Comparison of ENCODE assay signal across 8 cellular contexts in genomic region chr1:110829955-110830553, GRCh38. TPM values are rescaled to one million over a fixed set of nuclear protein-coding genes. Genes with fewer than 3 reads are reported as not detected.
DNase-seq lines count a peak whose midpoint lies in the region; ATAC-seq, FAIRE-seq and TF ChIP-seq lines count a peak whose summit lies in the region.

No MANE protein-coding gene starts in this region.

- BruUV-seq in GM12878 (replicated peaks; lab: Mats Ljungman, UMichigan), result no TSS peak

- intact Hi-C loops in activated naive CD4-positive, alpha-beta T cell treated with anti-CD3 and anti-CD28 coated beads for 36 hours (cut with micrococcal nuclease), result loop anchor here (1.0 to 2.0 kb wide), 3 partner anchors 47 to 209 kb away; no protein-coding TSS in a partner anchor
- intact Hi-C loops in GM12878 (cut with micrococcal nuclease; ENCODE audit: unreplicated experiment), result loop anchor here (1.0 kb wide), 1 partner anchor 47 kb away; no protein-coding TSS in a partner anchor

- H3K36me3 ChIP-seq in NT2/D1 (ENCODE audit: insufficient read depth, insufficient read length, low read length) (no peaks in the 10 kb centered on the region), GM12878 (ENCODE audit: control insufficient read depth in 2 of 2, insufficient read depth in 2 of 2, low read length in 1 of 2) (no peaks in the 10 kb centered on the region)

- SMC1A ChIA-PET in GM12878 (lab: Charles Lee; ENCODE audit: uncharacterized antibody, unreplicated experiment), result interaction anchor here (0.6 to 2.3 kb wide), 6 partner anchors 10 to 504 kb away, joined by 3 to 7 read pairs (median 4); partner anchors contain the start of gene CD53

- H3K4me3 ChIP-seq in NT2/D1 (ENCODE audit: insufficient read length, low read depth), result no peak overlapping the region
- H3K4me3 ChIP-seq in GM12878, result no peak overlapping the region

- TF ChIP-seq CTCF in GM12878 (IDR thresholded peaks at IDR 0.05 in 2 of 3, conservative IDR thresholded peaks at IDR 0.05 in 1 of 3; ENCODE audit: control insufficient read depth in 2 of 3, extremely low read depth in 1 of 3, insufficient read depth in 1 of 3, low read depth in 3 of 3, low read length in 3 of 3), result peak; percentile 65 to 89 (median 88)

- H3K4me2 ChIP-seq in GM12878 (ENCODE audit: control insufficient read depth, insufficient read depth), result no peak overlapping the region

- H3K27me3 ChIP-seq in NT2/D1 (ENCODE audit: insufficient read depth, insufficient read length) (no peaks in the 10 kb centered on the region), GM12878 (replicated peaks in 1 of 2; ENCODE audit: control insufficient read depth in 2 of 2, insufficient read depth in 2 of 2, low read length in 1 of 2) (no peaks in the 10 kb centered on the region)

- H3K4me1 ChIP-seq in NT2/D1 (ENCODE audit: insufficient read depth, insufficient read length), result no peaks in the 10 kb centered on the region
- H3K4me1 ChIP-seq in GM12878 (ENCODE audit: control insufficient read depth, insufficient read depth, low read length), result no peaks in the 10 kb centered on the region

- peaks cover 2% of the 10 kb centered on the region for H3K9me3 Mint-ChIP-seq in activated naive CD4-positive, alpha-beta T cell treated with anti-CD3 and anti-CD28 coated beads for 36 hours
- H3K9me3 Mint-ChIP-seq in memory B cell, result no peaks in the 10 kb centered on the region

- ATAC-seq in HG03139 (IDR thresholded peaks at IDR 0.05; ENCODE audit: unreplicated experiment) (peak; percentile 58), GM12878 (peak; percentile 92), memory B cell (ENCODE audit: low read depth) (peak; percentile 88), HG03460 (IDR thresholded peaks at IDR 0.05; ENCODE audit: unreplicated experiment) (no peak)

- TF ChIP-seq RAD21 in GM12878 (IDR thresholded peaks at IDR 0.05; ENCODE audit: insufficient read depth, low read depth, low read length), result peak; percentile 80

- H3K4me1 Mint-ChIP-seq in activated naive CD4-positive, alpha-beta T cell treated with anti-CD3 and anti-CD28 coated beads for 36 hours (ENCODE audit: low read depth), result peaks cover 8% of the 10 kb centered on the region
- peaks cover 27% of the 10 kb centered on the region for H3K4me1 Mint-ChIP-seq in memory B cell

- no peak for TF ChIP-seq POLR2A in GM12878 (IDR thresholded peaks at IDR 0.05; ENCODE audit: low read depth, low read length)

- peak; percentile 36 for DNase-seq in activated naive CD4-positive, alpha-beta T cell treated with anti-CD3 and anti-CD28 coated beads for 36 hours
- no peak for DNase-seq in activated naive CD4-positive, alpha-beta T cell treated with Interleukin-2 at 50 U/mL for 16 hours
- DNase-seq in NT2/D1 (ENCODE audit: low read depth, low spot score) (peak; percentile 51), GM12878 (ENCODE audit: low read depth, low spot score) (peak; percentile 37), memory B cell (ENCODE audit: low spot score in 2 of 2) (peak; percentile 32 to 53), ureter (ENCODE audit: low spot score) (no peak)

- H3K27ac Mint-ChIP-seq in activated naive CD4-positive, alpha-beta T cell treated with anti-CD3 and anti-CD28 coated beads for 36 hours, result no peak overlapping the region
- no peak overlapping the region for H3K27ac Mint-ChIP-seq in memory B cell

- H3K27me3 Mint-ChIP-seq in activated naive CD4-positive, alpha-beta T cell treated with anti-CD3 and anti-CD28 coated beads for 36 hours (ENCODE audit: low read depth), result no peaks in the 10 kb centered on the region
- H3K27me3 Mint-ChIP-seq in memory B cell, result no peaks in the 10 kb centered on the region

- in situ Hi-C loops in GM12878 (cut with MboI), result no loop called here

- H3K36me3 Mint-ChIP-seq in activated naive CD4-positive, alpha-beta T cell treated with anti-CD3 and anti-CD28 coated beads for 36 hours (ENCODE audit: low read depth), result no peaks in the 10 kb centered on the region
- H3K36me3 Mint-ChIP-seq in memory B cell, result peaks cover 2% of the 10 kb centered on the region

- H3K4me3 Mint-ChIP-seq in activated naive CD4-positive, alpha-beta T cell treated with anti-CD3 and anti-CD28 coated beads for 36 hours, result no peak overlapping the region
- H3K4me3 Mint-ChIP-seq in memory B cell, result no peak overlapping the region

- WGBS in GM12878 (ENCODE audit: insufficient coverage, insufficient replicate concordance, low lambda C conversion rate, missing lambda C conversion rate), result 27% methylated on average over 5 of the region's 5 CpGs

- H2AFZ ChIP-seq in GM12878 (ENCODE audit: control insufficient read depth, low read depth, low read length), result no peak overlapping the region; the same call in none of the 2 replicates

- no peak for TF ChIP-seq EP300 in GM12878 (IDR thresholded peaks at IDR 0.05; ENCODE audit: borderline replicate concordance in 1 of 2, control insufficient read depth in 1 of 2, low read depth in 2 of 2, low read length in 2 of 2)

- FAIRE-seq in GM12878 (lab: Jason Lieb, UNC), result peak; percentile 94

- POLR2A ChIA-PET in GM12878 (lab: Charles Lee), result interaction anchor here (1.1 to 1.2 kb wide), 2 partner anchors 13 to 45 kb away, joined by 3 read pairs; no protein-coding TSS in a partner anchor

- no peaks in the 10 kb centered on the region for H4K20me1 ChIP-seq in GM12878 (ENCODE audit: control insufficient read depth, insufficient read depth)

- CTCF ChIA-PET in activated naive CD4-positive, alpha-beta T cell treated with anti-CD3 and anti-CD28 coated beads for 36 hours (lab: Charles Lee), result interaction anchor here (0.6 to 4.2 kb wide), 23 partner anchors 10 to 353 kb away, joined by 3 to 23 read pairs (median 4); no protein-coding TSS in a partner anchor
- CTCF ChIA-PET in GM12878 (lab: Yijun Ruan, JAX), result interaction anchor here (0.6 to 3.7 kb wide), 12 partner anchors 9 to 182 kb away, joined by 3 to 26 read pairs (median 5); partner anchors contain the start of gene CD53

- H3K9me3 ChIP-seq in NT2/D1 (ENCODE audit: insufficient read depth, low read length) (no peaks in the 10 kb centered on the region), GM12878 (replicated peaks; ENCODE audit: control insufficient read depth, insufficient read depth, low read length) (no peaks in the 10 kb centered on the region)

- no peaks in the 10 kb centered on the region for H3K79me2 ChIP-seq in GM12878 (ENCODE audit: control insufficient read depth, insufficient read depth, low read length)

- RAD21 ChIA-PET in GM12878 (lab: Charles Lee; ENCODE audit: unreplicated experiment), result interaction anchor here (1.0 to 1.2 kb wide), 2 partner anchors 47 to 48 kb away, joined by 3 to 4 read pairs; no protein-coding TSS in a partner anchor

- H3K9ac ChIP-seq in NT2/D1 (ENCODE audit: insufficient read length, low read depth) (no peak overlapping the region), GM12878 (ENCODE audit: control insufficient read depth, insufficient read depth, low read length) (no peak overlapping the region)

- no peak overlapping the region for H3K27ac ChIP-seq in GM12878 (ENCODE audit: control insufficient read depth, insufficient read depth)

TF ChIP-seq in GM12878, 131 proteins besides CTCF, POLR2A, EP300 and RAD21:
- TF ChIP-seq FOS (IDR thresholded peaks at IDR 0.05; ENCODE audit: borderline replicate concordance, extremely low read depth, insufficient read length), result no peak
- TF ChIP-seq RBBP5 (conservative IDR thresholded peaks at IDR 0.05), result no peak
- peak; percentile 53; the same call in 1 of the 2 replicates for TF ChIP-seq SMC3 (IDR thresholded peaks at IDR 0.05; ENCODE audit: borderline replicate concordance, low read length)
- no peak for TF ChIP-seq POLR2AphosphoS2 (IDR thresholded peaks at IDR 0.05; ENCODE audit: low read depth, low read length)
- 0 out of 2 replicates have a peak, but pooled peaks have one; percentile 25 for TF ChIP-seq YY1 (IDR thresholded peaks at IDR 0.05; ENCODE audit: low read depth, low read length)

RNA-seq across cellular contexts. Expression of gene CD53, which starts 42.9 kb away (rescaled TPM):
- 100 to 1,000 TPM; 239 to 255 TPM for total RNA-seq in activated naive CD4-positive, alpha-beta T cell treated with anti-CD3 and anti-CD28 coated beads for 36 hours
- total RNA-seq in GM12878 (2013; cell fraction: nucleolus; rRNA removed), result 862 and 874 TPM in 2 replicates
- 496 and 596 TPM in 2 replicates for total RNA-seq in GM12878 (2014; rRNA removed)
- total RNA-seq in GM12878 (2014; rRNA removed; fragmentation: Illumina TruSeq; extraction: Trizol), result 486 and 494 TPM in 2 replicates
- total RNA-seq in GM12878 (2021), result 350 and 358 TPM in 2 replicates
- polyA plus RNA-seq in GM12878 (2011; ENCODE audit: low read depth), result 487 TPM
- polyA plus RNA-seq in GM12878 (2011; rRNA removed), result 1,389 and 1,504 TPM in 2 replicates
- 1,163 and 1,224 TPM in 2 replicates for polyA plus RNA-seq in GM12878 (2011; cell fraction: cytosol; rRNA removed)
- 767 and 909 TPM in 2 replicates for polyA plus RNA-seq in GM12878 (2011; cell fraction: nucleus; rRNA removed)
- 427 and 537 TPM in 2 replicates for polyA plus RNA-seq in GM12878 (2012)
- polyA plus RNA-seq in GM12878 (2014; fragmentation: Illumina TruSeq; extraction: Trizol), result 647 and 743 TPM in 2 replicates
- 100 to 1,000 TPM; 698 to 917 TPM for polyA plus RNA-seq in GM12878 (2014; fragmentation: Nextera tagmentation; extraction: Ambion mirVana)
- polyA plus RNA-seq in GM12878 (2014; rRNA removed), result 486 and 579 TPM in 2 replicates
- 100 to 1,000 TPM; 393 to 399 TPM for polyA plus RNA-seq in GM12878 (2016; fragmentation: Nextera tagmentation; extraction: Ambion mirVana)
- polyA minus RNA-seq in GM12878 (2011; rRNA and poly(A)+ RNA removed), result 1,122 and 1,341 TPM in 2 replicates
- polyA minus RNA-seq in GM12878 (2011; cell fraction: cytosol; rRNA and poly(A)+ RNA removed), result 158 and 198 TPM in 2 replicates
- 173 and 197 TPM in 2 replicates for polyA minus RNA-seq in GM12878 (2011; cell fraction: nucleus; rRNA and poly(A)+ RNA removed)
- total RNA-seq in ureter, result 20.9 TPM

Comparison
In these comparisons a context has a peak if more than half of its experiments do, and no peak if none do; other contexts are left out.
1. DNase-seq: peak in activated naive CD4-positive, alpha-beta T cell treated with anti-CD3 and anti-CD28 coated beads for 36 hours (single experiment), NT2/D1 (single experiment), GM12878 (single experiment) and memory B cell (2 of 2); none in activated naive CD4-positive, alpha-beta T cell treated with Interleukin-2 at 50 U/mL for 16 hours (single experiment) and ureter (single experiment).
2. RNA of gene CD53, which starts 42.9 kb away (total RNA-seq): 350 to 874 TPM in GM12878 and 239 to 255 TPM in activated naive CD4-positive, alpha-beta T cell treated with anti-CD3 and anti-CD28 coated beads for 36 hours; 20.9 TPM in ureter (single experiment); every median in the first group is over 10 times any median in the second.